ENCODE assay signal across 31 cellular contexts in the genomic region with DNA sequence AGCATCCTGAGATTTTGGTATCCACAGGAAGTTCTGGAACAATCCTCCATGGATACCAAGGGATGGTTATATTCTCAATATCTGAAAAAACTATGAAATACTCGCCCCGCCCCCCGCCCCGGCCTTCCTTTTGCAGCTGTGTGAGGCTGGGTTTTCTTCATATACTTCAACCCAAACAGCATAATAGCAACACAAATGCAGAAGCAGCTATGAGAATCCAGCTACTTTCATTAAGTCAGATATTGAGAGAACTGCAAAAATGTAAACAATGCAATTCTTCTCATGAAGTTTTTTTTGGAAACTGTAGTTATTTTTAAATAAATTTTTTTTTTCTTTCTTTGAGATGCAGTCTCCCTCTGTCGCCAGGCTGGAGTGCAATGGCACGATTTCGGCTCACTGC.
"Had no signal": no experiment of that assay in that cellular context is flagged by ENCODE, and none has a peak within 500 bp of the region (broad histone marks: within the 10 kb centered on the region; RNA-seq: fewer than 3 reads in every experiment).

No MANE protein-coding gene starts in this region.

- H3K4me3 ChIP-seq: ascending aorta, cardiac muscle cell had no signal

- H3K27me3 ChIP-seq: ascending aorta, cardiac muscle cell had no signal

- H3K36me3 ChIP-seq: ascending aorta, cardiac muscle cell had no signal

- H3K27ac ChIP-seq: ascending aorta, cardiac muscle cell, VCaP had no signal

- ATAC-seq: activated CD8-positive, alpha-beta T cell treated with anti-CD3 and anti-CD28 coated beads for 36 hours; activated naive CD4-positive, alpha-beta T cell treated with anti-CD3 and anti-CD28 coated beads, Interleukin-2, amount 50 U/mL, for 72 hours; activated T-cell treated with anti-CD3 and anti-CD28 coated beads, Interleukin-2, amount 50 U/mL, for 4 hours; activated T-cell treated with anti-CD3 and anti-CD28 coated beads, Interleukin-2, amount 50 U/mL, for 72 hours; activated T-helper 17 cell treated with anti-CD3 and anti-CD28 coated beads, Interleukin-2, amount 50 U/mL, for 72 hours had no signal

- H3K4me1 ChIP-seq: ascending aorta had no signal

- DNase-seq: activated B cell treated with CpG ODN at 0.5 μM for 24 hours; activated CD4-positive, alpha-beta memory T cell treated with anti-CD3 and anti-CD28 coated beads for 36 hours; activated CD4-positive, alpha-beta T cell treated with anti-CD3 and anti-CD28 coated beads for 4 hours; activated CD4-positive, alpha-beta T cell treated with anti-CD3 and anti-CD28 coated beads, Interleukin-2, amount 10 ng/mL, durations not matched to agents 24 days and 14 days; activated CD4-positive, alpha-beta T cell treated with anti-CD3 and anti-CD28 coated beads, Interleukin-2, amount 50 U/mL, for 1 hour; activated CD4-positive, alpha-beta T cell treated with anti-CD3 and anti-CD28 coated beads, Interleukin-2, amount 50 U/mL, for 4 hours; activated CD4-positive, CD25-positive, alpha-beta regulatory T cell treated with anti-CD3 and anti-CD28 coated beads, Interleukin-2, amount 50 U/mL, for 72 hours; activated CD8-positive, alpha-beta memory T cell treated with anti-CD3 and anti-CD28 coated beads, Interleukin-2, amount 50 U/mL, for 4 hours; activated CD8-positive, alpha-beta T cell treated with anti-CD3 and anti-CD28 coated beads for 36 hours; activated effector memory CD4-positive, alpha-beta T cell treated with anti-CD3 and anti-CD28 coated beads, Interleukin-2, amount 50 U/mL, for 16 hours; activated gamma-delta T cell treated with Interleukin-2 at 50 U/mL for 16 hours; activated naive CD4-positive, alpha-beta T cell; activated naive CD4-positive, alpha-beta T cell treated with anti-CD3 and anti-CD28 coated beads for 36 hours; activated naive CD4-positive, alpha-beta T cell treated with anti-CD3 and anti-CD28 coated beads, Interleukin-2, amount 50 U/mL, for 16 hours; activated naive CD8-positive, alpha-beta T cell treated with anti-CD3 and anti-CD28 coated beads for 36 hours; activated T-cell treated with anti-CD3 and anti-CD28 coated beads for 4 hours; activated T-cell treated with anti-CD3 and anti-CD28 coated beads, Interleukin-2, amount 50 U/mL, for 1 hour; activated T-cell treated with anti-CD3 and anti-CD28 coated beads, Interleukin-2, amount 50 U/mL, for 4 hours; activated T-cell treated with anti-CD3 and anti-CD28 coated beads, Interleukin-2, amount 50 U/mL, for 72 hours; amygdala; anterior cingulate cortex; caudate nucleus; cerebellar nuclear complex; T-helper 1 cell; T-helper 2 cell; T-helper 9 cell had no signal
